Comparison of ENCODE assay signal across 13 cellular contexts in the genomic region with DNA sequence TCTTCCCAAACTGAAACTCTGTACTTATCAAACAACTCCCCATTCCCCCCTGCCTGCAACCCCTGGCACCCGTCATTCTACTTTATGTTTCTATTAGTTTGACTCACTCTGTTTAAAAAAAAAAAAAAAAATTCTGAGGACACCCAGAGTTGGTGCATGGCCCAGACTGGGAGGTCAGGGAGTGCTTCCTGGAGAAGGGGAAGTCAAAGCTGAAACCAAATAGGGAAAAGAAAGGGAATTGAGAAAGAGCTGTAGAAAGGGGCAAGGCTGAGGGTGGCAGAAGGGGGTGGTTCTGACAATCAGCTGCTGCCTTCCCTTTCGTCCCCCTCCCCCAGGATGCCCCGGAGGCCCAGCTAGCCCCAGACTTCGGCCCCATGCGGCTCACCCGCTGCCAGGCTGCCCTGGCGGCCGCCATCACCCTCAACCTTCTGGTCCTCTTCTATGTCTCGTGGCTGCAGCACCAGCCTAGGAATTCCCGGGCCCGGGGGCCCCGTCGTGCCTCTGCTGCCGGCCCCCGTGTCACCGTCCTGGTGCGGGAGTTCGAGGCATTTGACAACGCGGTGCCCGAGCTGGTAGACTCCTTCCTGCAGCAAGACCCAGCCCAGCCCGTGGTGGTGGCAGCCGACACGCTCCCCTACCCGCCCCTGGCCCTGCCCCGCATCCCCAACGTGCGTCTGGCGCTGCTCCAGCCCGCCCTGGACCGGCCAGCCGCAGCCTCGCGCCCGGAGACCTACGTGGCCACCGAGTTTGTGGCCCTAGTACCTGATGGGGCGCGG. TPM values are rescaled to one million over a fixed set of nuclear protein-coding genes. Genes with fewer than 3 reads are reported as not detected.
DNase-seq lines count a peak whose midpoint lies in the region; ATAC-seq and TF ChIP-seq lines count a peak whose summit lies in the region.
"Had no signal": no experiment of that assay in that cellular context is flagged by ENCODE, and none has a peak within 500 bp of the region (broad histone marks: within the 10 kb centered on the region; RNA-seq: fewer than 3 reads in every experiment).

No MANE protein-coding gene starts in this region.

- no peak for TF ChIP-seq POLR2A in right lobe of liver (IDR thresholded peaks at IDR 0.05)

- H3K27ac ChIP-seq in right atrium auricular region (peak overlapping the region in 1 of 2 donors; percentile 4), coronary artery (peak overlapping the region; percentile 80 to 87), right lobe of liver (peak overlapping the region; percentile 26 to 46 (median 43)), upper lobe of right lung (peak overlapping the region; percentile 37)

- H3K9me3 ChIP-seq in right atrium auricular region (no peaks in the 10 kb centered on the region), right lobe of liver (no peaks in the 10 kb centered on the region), upper lobe of right lung (no peaks in the 10 kb centered on the region)
- H3K9me3 ChIP-seq: uterus had no signal

- H3K4me1 ChIP-seq in right atrium auricular region: peaks cover 0 to 21% of the 10 kb centered on the region in 2 donors
- peaks cover 0 to 6% (median 0%) of the 10 kb centered on the region in 4 donors for H3K4me1 ChIP-seq in right lobe of liver
- H3K4me1 ChIP-seq in upper lobe of right lung: peaks cover 13% of the 10 kb centered on the region

- ATAC-seq in left ventricle myocardium superior (peak; percentile 9), right lobe of liver (peak; percentile 17 to 48 (median 24)), upper lobe of right lung (peak; percentile 69)

- intact Hi-C loops in left ventricle myocardium superior (cut with micrococcal nuclease) (loop anchor here (5.0 kb wide), 1 partner anchor 87 kb away; no protein-coding TSS in a partner anchor), right lobe of liver (cut with DNase I) (loop anchor here (5.0 to 10.0 kb wide), 2 partner anchors 87 to 240 kb away; no protein-coding TSS in a partner anchor), upper lobe of right lung (cut with DNase I) (loop anchor here (5.0 kb wide), 1 partner anchor 87 kb away; no protein-coding TSS in a partner anchor)

- H3K36me3 ChIP-seq in right atrium auricular region (peaks cover 24% of the 10 kb centered on the region), right lobe of liver (no peaks in the 10 kb centered on the region), upper lobe of right lung (no peaks in the 10 kb centered on the region)
- H3K36me3 ChIP-seq: uterus had no signal

- WGBS in right lobe of liver (ENCODE audit: insufficient coverage, low coverage, low lambda C conversion rate, missing lambda C conversion rate): 55% methylated on average over 7 of the region's 39 CpGs

- H3K27me3 ChIP-seq in right atrium auricular region (no peaks in the 10 kb centered on the region), right lobe of liver (no peaks in the 10 kb centered on the region), upper lobe of right lung (no peaks in the 10 kb centered on the region)
- H3K27me3 ChIP-seq: uterus had no signal

- DNase-seq in left ventricle myocardium superior: no peak
- no peak for DNase-seq in right atrium auricular region (ENCODE audit: low spot score)
- no peak for DNase-seq in coronary artery (ENCODE audit: low spot score)
- DNase-seq in right lobe of liver: peak in 1 of 3 donors; percentile 53
- DNase-seq in upper lobe of right lung: no peak
- DNase-seq in GOT3 (lab: John Stamatoyannopoulos, UW): no peak
- no peak for DNase-seq in T-helper 2 cell
- no peak for DNase-seq in islet precursor cell
- DNase-seq: activated CD4-positive, alpha-beta T cell treated with anti-CD3 and anti-CD28 coated beads for 1 hour; activated T-cell treated with anti-CD3 and anti-CD28 coated beads, Interleukin-2, amount 50 U/mL, for 48 hours; anterior cingulate cortex; NK-92 treated with Interleukin-12 subunit alpha and Interleukin-12 subunit beta, amount 100 ng/mL, for 24 hours had no signal

- TF ChIP-seq CTCF in right atrium auricular region (IDR thresholded peaks at IDR 0.05) (no peak), coronary artery (IDR thresholded peaks at IDR 0.05) (no peak), right lobe of liver (IDR thresholded peaks at IDR 0.05) (no peak), upper lobe of right lung (IDR thresholded peaks at IDR 0.05) (no peak)

- no peak overlapping the region for H3K4me3 ChIP-seq in right atrium auricular region
- H3K4me3 ChIP-seq in coronary artery: peak overlapping the region; percentile 41
- H3K4me3 ChIP-seq in right lobe of liver: no peak overlapping the region
- no peak overlapping the region for H3K4me3 ChIP-seq in upper lobe of right lung
- H3K4me3 ChIP-seq: uterus had no signal

RNA-seq across cellular contexts. Expression of gene STRN4, which starts 9.0 kb away (rescaled TPM):
- total RNA-seq in left ventricle myocardium superior: 49.0 TPM
- 10 to 100 TPM; 46.6 to 65.4 TPM for total RNA-seq in right atrium auricular region
- total RNA-seq in right lobe of liver: 10 to 100 TPM; 16.9 to 28.1 (median 23.7) TPM
- 68.5 TPM for total RNA-seq in upper lobe of right lung

RNA-seq across cellular contexts. Expression of gene FKRP, which starts 9.4 kb away (rescaled TPM):
- total RNA-seq in left ventricle myocardium superior (15.3 TPM), right atrium auricular region (10 to 100 TPM; 20.3 to 23.8 TPM), right lobe of liver (1 to 10 TPM; 5.8 to 9.5 (median 7.4) TPM), upper lobe of right lung (14.2 TPM)

RNA-seq across cellular contexts. Expression of gene SLC1A5, which starts 33.1 kb away (rescaled TPM):
- total RNA-seq in left ventricle myocardium superior (6.9 TPM), right atrium auricular region (10 to 100 TPM; 21.2 to 42.6 TPM), right lobe of liver (1 to 10 TPM; 1.8 to 8.0 (median 4.4) TPM), upper lobe of right lung (133 TPM)

RNA-seq across cellular contexts. Expression of gene PRKD2, which starts 38.4 kb away (rescaled TPM):
- total RNA-seq in left ventricle myocardium superior (9.3 TPM), right atrium auricular region (10 to 100 TPM in 1 of 2 donors, 1 to 10 TPM in 1; 8.6 to 19.2 TPM), right lobe of liver (10 to 100 TPM; 15.1 to 20.2 (median 16.9) TPM), upper lobe of right lung (58.9 TPM)

Comparison
In these comparisons a context has a peak if more than half of its experiments do, and no peak if none do; other contexts are left out.
1. ATAC-seq: peak in every context shown above with its lines; median percentile 69 in upper lobe of right lung; 24 in right lobe of liver; 9 in left ventricle myocardium superior.